Comparison of ENCODE assay signal across 8 cellular contexts in genomic region chr3:183275418-183275817, GRCh38. TPM values are rescaled to one million over a fixed set of nuclear protein-coding genes. Genes with fewer than 3 reads are reported as not detected.
DNase-seq lines count a peak whose midpoint lies in the region; ATAC-seq and TF ChIP-seq lines count a peak whose summit lies in the region.

No MANE protein-coding gene starts in this region.

- ATAC-seq in GM21367 (IDR thresholded peaks at IDR 0.05; ENCODE audit: unreplicated experiment) (no peak), GM18858 (IDR thresholded peaks at IDR 0.05; ENCODE audit: unreplicated experiment) (no peak), GM19351 (IDR thresholded peaks at IDR 0.05; ENCODE audit: unreplicated experiment) (no peak)

- H3K27ac Mint-ChIP-seq in osteocyte (ENCODE audit: unreplicated experiment), result peak overlapping the region; percentile 81

- no peaks in the 10 kb centered on the region for H3K27me3 Mint-ChIP-seq in osteocyte (ENCODE audit: unreplicated experiment)

- H3K4me3 Mint-ChIP-seq in osteocyte (ENCODE audit: unreplicated experiment), result no peak overlapping the region

- DNase-seq in NCI-H2029 treated with DMSO at 0.1 percent for 48 hours (lab: John Stamatoyannopoulos, UW) (peak; percentile 32), NCI-H2029 (lab: John Stamatoyannopoulos, UW) (no peak), NCI-H69 (lab: John Stamatoyannopoulos, UW) (peak; percentile 71), dedifferentiated amniotic fluid mesenchymal stem cell (ENCODE audit: extremely low spot score) (peak; percentile 73), osteocyte (ENCODE audit: extremely low spot score, unreplicated experiment) (no peak)

- H3K9me3 Mint-ChIP-seq in osteocyte (ENCODE audit: unreplicated experiment), result no peaks in the 10 kb centered on the region

- TF ChIP-seq CTCF in osteocyte (IDR thresholded peaks at IDR 0.05), result no peak

- peaks cover 8% of the 10 kb centered on the region for H3K36me3 Mint-ChIP-seq in osteocyte (ENCODE audit: unreplicated experiment)

- peaks cover 30% of the 10 kb centered on the region for H3K4me1 Mint-ChIP-seq in osteocyte (ENCODE audit: unreplicated experiment)

RNA-seq across cellular contexts. Expression of gene B3GNT5, which starts 22.4 kb away (rescaled TPM):
- total RNA-seq in osteocyte, result 20.6 and 24.3 TPM in 2 replicates

Comparison
In these comparisons a context has a peak if more than half of its experiments do, and no peak if none do; other contexts are left out.
1. DNase-seq: peak in NCI-H2029 treated with DMSO at 0.1 percent for 48 hours (single experiment), NCI-H69 (single experiment) and dedifferentiated amniotic fluid mesenchymal stem cell (single experiment); none in NCI-H2029 (single experiment) and osteocyte (single experiment).